15 cellular contexts compared by ENCODE assay signal in genomic region chr11:131888230-131888826, GRCh38.
DNase-seq lines count a peak whose midpoint lies in the region; ATAC-seq, FAIRE-seq and TF ChIP-seq lines count a peak whose summit lies in the region.
"Had no signal": no experiment of that assay in that cellular context is flagged by ENCODE, and none has a peak within 500 bp of the region (broad histone marks: within the 10 kb centered on the region; RNA-seq: fewer than 3 reads in every experiment).

No MANE protein-coding gene starts in this region.

- no peaks in the 10 kb centered on the region for H3K9me1 ChIP-seq in keratinocyte (ENCODE audit: control insufficient read depth, extremely low read depth, insufficient read depth, low read length)

- H3K9ac ChIP-seq in keratinocyte (ENCODE audit: control insufficient read depth, extremely low read depth, insufficient read depth, low read length), result peak overlapping the region; percentile 1
- H3K9ac ChIP-seq: BLaER1 had no signal

- no peaks in the 10 kb centered on the region for H3K36me3 Mint-ChIP-seq in naive thymus-derived CD4-positive, alpha-beta T cell

- in situ Hi-C loops in brain microvascular endothelial cell (cut with HindIII; ENCODE audit: low pct_ligation_motif_present, low sequenced_read_pairs), result no loop called here

- no peaks in the 10 kb centered on the region for H4K20me1 ChIP-seq in keratinocyte (ENCODE audit: control insufficient read depth, extremely low read depth, insufficient read depth, low read length)
- H4K20me1 ChIP-seq: BLaER1 had no signal

- CTCF ChIA-PET in naive thymus-derived CD4-positive, alpha-beta T cell (lab: Charles Lee), result no interaction called here

- peaks cover 18% of the 10 kb centered on the region for H3K4me1 ChIP-seq in keratinocyte (ENCODE audit: control insufficient read depth, extremely low read depth, insufficient read depth, low read length)
- no peaks in the 10 kb centered on the region for H3K4me1 ChIP-seq in naive thymus-derived CD4-positive, alpha-beta T cell (ENCODE audit: control insufficient read depth in 2 of 2, insufficient read depth in 2 of 2, low read length in 2 of 2)
- H3K4me1 ChIP-seq: breast epithelium, tibial artery had no signal

- no peak overlapping the region for H3K4me3 ChIP-seq in HFF-Myc (replicated peaks; ENCODE audit: low read depth, low read length)
- no peak overlapping the region for H3K4me3 ChIP-seq in brain microvascular endothelial cell (ENCODE audit: low read depth, low read length)
- H3K4me3 ChIP-seq in keratinocyte (ENCODE audit: control insufficient read depth in 2 of 3, extremely low read depth in 1 of 3, insufficient read depth in 2 of 3, low read depth in 1 of 3, low read length in 3 of 3), result no peak overlapping the region
- no peak overlapping the region for H3K4me3 ChIP-seq in naive thymus-derived CD4-positive, alpha-beta T cell (ENCODE audit: low read length)
- H3K4me3 ChIP-seq: BLaER1, breast epithelium, tibial artery had no signal

- DNase-seq in A172 (ENCODE audit: low spot score) (peak; percentile 75), HFF-Myc (ENCODE audit: extremely low read depth, low read depth) (peak; percentile 82), brain microvascular endothelial cell (peak; percentile 94), keratinocyte (ENCODE audit: low read depth, low spot score) (peak; percentile 38), HUDEP-2 (lab: John Stamatoyannopoulos, UW; ENCODE audit: unreplicated experiment in 76 of 76) (no peak), T-helper 2 cell (no peak), NCI-H82 treated with DMSO at 0.1 percent for 48 hours (lab: John Stamatoyannopoulos, UW; ENCODE audit: unreplicated experiment) (no peak)
- no peak for DNase-seq in naive thymus-derived CD4-positive, alpha-beta T cell
- DNase-seq: hypothalamus, Kasumi-1, T-helper 1 cell, tibial artery had no signal

- H3K27ac ChIP-seq in brain microvascular endothelial cell (peak overlapping the region; percentile 92), keratinocyte (ENCODE audit: control insufficient read depth, insufficient read depth, low read length) (peak overlapping the region; percentile 65)
- no peak overlapping the region for H3K27ac ChIP-seq in naive thymus-derived CD4-positive, alpha-beta T cell (ENCODE audit: low read depth, low read length)
- H3K27ac ChIP-seq: BLaER1, tibial artery had no signal

- ATAC-seq in naive thymus-derived CD4-positive, alpha-beta T cell, result no peak

- peak; percentile 79 for FAIRE-seq in keratinocyte (lab: Jason Lieb, UNC)

- no peaks in the 10 kb centered on the region for H3K9me3 ChIP-seq in keratinocyte (ENCODE audit: control insufficient read depth, low read depth, low read length)
- H3K9me3 ChIP-seq in naive thymus-derived CD4-positive, alpha-beta T cell (ENCODE audit: control insufficient read depth in 2 of 3, low read length in 3 of 3), result no peaks in the 10 kb centered on the region
- H3K9me3 ChIP-seq: BLaER1, breast epithelium, tibial artery had no signal

- POLR2A ChIA-PET in naive thymus-derived CD4-positive, alpha-beta T cell (lab: Charles Lee), result no interaction called here

- no peak overlapping the region for H3K27ac Mint-ChIP-seq in naive thymus-derived CD4-positive, alpha-beta T cell
- H3K27ac Mint-ChIP-seq: nephron progenitor cell had no signal

- no peak overlapping the region for H2AFZ ChIP-seq in keratinocyte (ENCODE audit: control insufficient read depth, low read length)

- no peak for TF ChIP-seq CTCF in HFF-Myc (IDR thresholded peaks at IDR 0.05; ENCODE audit: low read depth, low read length, missing control alignments)
- TF ChIP-seq CTCF in brain microvascular endothelial cell (IDR thresholded peaks at IDR 0.05; ENCODE audit: low read depth, low read length, missing control alignments), result no peak
- no peak for TF ChIP-seq CTCF in keratinocyte (optimal IDR thresholded peaks at IDR 0.05 in 1 of 3, IDR thresholded peaks at IDR 0.05 in 1 of 3, conservative IDR thresholded peaks at IDR 0.05 in 1 of 3; ENCODE audit: extremely low read depth in 1 of 3, insufficient read depth in 2 of 3, low read length in 3 of 3)

- H3K4me2 ChIP-seq in keratinocyte (ENCODE audit: control insufficient read depth, extremely low read depth, insufficient read depth, low read depth, low read length), result no peak overlapping the region

- peaks cover 0 to 1% (median 0%) of the 10 kb centered on the region in 7 donors for H3K4me1 Mint-ChIP-seq in naive thymus-derived CD4-positive, alpha-beta T cell

- H3K79me2 ChIP-seq in keratinocyte (ENCODE audit: control insufficient read depth, insufficient read depth, low read length), result no peaks in the 10 kb centered on the region

- intact Hi-C loops in naive thymus-derived CD4-positive, alpha-beta T cell (cut with micrococcal nuclease), result no loop called here

- peaks cover 0 to 7% (median 0%) of the 10 kb centered on the region in 5 donors for H3K27me3 Mint-ChIP-seq in naive thymus-derived CD4-positive, alpha-beta T cell

- H3K4me3 Mint-ChIP-seq in naive thymus-derived CD4-positive, alpha-beta T cell, result no peak overlapping the region
- H3K4me3 Mint-ChIP-seq: nephron progenitor cell had no signal

- dilution Hi-C loops in keratinocyte (cut with MboI; ENCODE audit: extremely low pct_ligation_motif_present, low sequenced_read_pairs), result no loop called here

- H3K27me3 ChIP-seq in brain microvascular endothelial cell (replicated peaks) (no peaks in the 10 kb centered on the region), keratinocyte (ENCODE audit: control insufficient read depth, extremely low read depth, insufficient read depth, low read length) (no peaks in the 10 kb centered on the region)
- H3K27me3 ChIP-seq in naive thymus-derived CD4-positive, alpha-beta T cell (ENCODE audit: control insufficient read depth in 2 of 2, insufficient read depth in 2 of 2, low read length in 2 of 2), result no peaks in the 10 kb centered on the region
- H3K27me3 ChIP-seq: BLaER1, breast epithelium had no signal

- no peaks in the 10 kb centered on the region for H3K36me3 ChIP-seq in brain microvascular endothelial cell (replicated peaks)
- no peaks in the 10 kb centered on the region for H3K36me3 ChIP-seq in keratinocyte (ENCODE audit: control insufficient read depth in 2 of 2, extremely low read depth in 1 of 2, insufficient read depth in 2 of 2, low read length in 2 of 2)
- H3K36me3 ChIP-seq in naive thymus-derived CD4-positive, alpha-beta T cell (ENCODE audit: control insufficient read depth in 2 of 3, insufficient read depth in 3 of 3, low read length in 3 of 3), result no peaks in the 10 kb centered on the region
- H3K36me3 ChIP-seq: BLaER1, breast epithelium, tibial artery had no signal

- peaks cover 0 to 3% (median 0%) of the 10 kb centered on the region in 11 donors for H3K9me3 Mint-ChIP-seq in naive thymus-derived CD4-positive, alpha-beta T cell
- H3K9me3 Mint-ChIP-seq: nephron progenitor cell had no signal

Comparison
In these comparisons a context has a peak if more than half of its experiments do, and no peak if none do; other contexts are left out.
1. DNase-seq: peak in A172 (single experiment), HFF-Myc (single experiment), brain microvascular endothelial cell (single experiment) and keratinocyte (single experiment); none in HUDEP-2 (0 of 76), T-helper 2 cell (0 of 5), NCI-H82 treated with DMSO at 0.1 percent for 48 hours (single experiment) and naive thymus-derived CD4-positive, alpha-beta T cell (0 of 9).